In genomic region chr3:116007000-116007399, GRCh38 we compare ENCODE assay signal across 22 cellular contexts.
"Had no signal": no experiment of that assay in that cellular context is flagged by ENCODE, and none has a peak within 500 bp of the region (broad histone marks: within the 10 kb centered on the region; RNA-seq: fewer than 3 reads in every experiment).

No MANE protein-coding gene starts in this region.

- H3K4me1 ChIP-seq: adrenal gland, breast epithelium had no signal

- H3K9me3 ChIP-seq: adrenal gland, breast epithelium had no signal

- FAIRE-seq: TTC549 had no signal

- H3K36me3 ChIP-seq: adrenal gland, breast epithelium had no signal

- DNase-seq: activated CD4-positive, alpha-beta T cell treated with anti-CD3 and anti-CD28 coated beads for 36 hours; activated CD8-positive, alpha-beta memory T cell treated with anti-CD3 and anti-CD28 coated beads, Interleukin-2, amount 50 U/mL, for 4 hours; activated CD8-positive, alpha-beta T cell treated with anti-CD3 and anti-CD28 coated beads for 36 hours; activated gamma-delta T cell treated with Interleukin-2 at 50 U/mL for 16 hours; activated naive CD4-positive, alpha-beta T cell treated with anti-CD3 and anti-CD28 coated beads, Interleukin-2, amount 50 U/mL, for 16 hours; activated naive CD8-positive, alpha-beta T cell treated with anti-CD3 and anti-CD28 coated beads, Interleukin-2, amount 10 ng/mL, durations not matched to agents 7 days and 5 days; activated T-cell treated with anti-CD3 and anti-CD28 coated beads, Interleukin-2, amount 50 U/mL, for 72 hours; adrenal gland; anterior cingulate cortex; MM.1S; NCI-H1105 treated with DMSO at 0.1 percent for 48 hours; NCI-H1436 treated with DMSO at 0.1 percent for 48 hours; NCI-H187; NCI-H2081; NCI-H510A treated with DMSO at 0.1 percent for 48 hours; NCI-H69; NK-92 treated with Interleukin-12 subunit alpha and Interleukin-12 subunit beta, amount 100 ng/mL, for 24 hours; SHP77 treated with DMSO at 0.1 percent for 48 hours; T-helper 9 cell had no signal

- H3K27me3 ChIP-seq: adrenal gland, breast epithelium had no signal

- ATAC-seq: activated CD4-positive, alpha-beta T cell treated with anti-CD3 and anti-CD28 coated beads for 36 hours; activated CD8-positive, alpha-beta T cell treated with anti-CD3 and anti-CD28 coated beads for 36 hours; activated T-cell treated with anti-CD3 and anti-CD28 coated beads, Interleukin-2, amount 50 U/mL, for 72 hours had no signal

- H3K27ac ChIP-seq: adrenal gland, breast epithelium, VCaP had no signal

- H3K4me3 ChIP-seq: adrenal gland, breast epithelium had no signal
